In the genomic region with DNA sequence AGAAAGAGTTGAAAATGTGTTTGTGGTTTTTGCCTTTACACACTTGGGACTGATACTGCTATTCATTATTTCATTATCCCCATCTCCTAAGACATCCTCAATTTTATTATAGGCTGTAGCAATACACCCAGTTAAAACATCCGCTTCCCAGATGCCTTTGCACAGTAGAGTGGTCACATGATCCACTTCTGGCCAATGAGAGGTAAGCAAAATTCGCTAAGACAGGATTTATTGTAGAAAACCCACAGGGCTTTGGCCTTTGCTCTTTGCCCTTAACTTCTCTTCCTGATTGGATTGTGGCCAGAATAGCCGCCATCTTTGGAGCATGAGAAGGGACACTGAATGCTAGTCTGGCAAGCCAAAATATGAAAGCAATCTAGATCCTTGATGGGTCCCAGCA, we compare ENCODE assay signal across 1 cellular context.
TF ChIP-seq lines count a peak whose summit lies in the region.

No MANE protein-coding gene starts in this region.

TF ChIP-seq in WTC11, 78 proteins besides CTCF, POLR2A, EP300 and RAD21 (continued from another document):
- TF ChIP-seq, protein P1, sequence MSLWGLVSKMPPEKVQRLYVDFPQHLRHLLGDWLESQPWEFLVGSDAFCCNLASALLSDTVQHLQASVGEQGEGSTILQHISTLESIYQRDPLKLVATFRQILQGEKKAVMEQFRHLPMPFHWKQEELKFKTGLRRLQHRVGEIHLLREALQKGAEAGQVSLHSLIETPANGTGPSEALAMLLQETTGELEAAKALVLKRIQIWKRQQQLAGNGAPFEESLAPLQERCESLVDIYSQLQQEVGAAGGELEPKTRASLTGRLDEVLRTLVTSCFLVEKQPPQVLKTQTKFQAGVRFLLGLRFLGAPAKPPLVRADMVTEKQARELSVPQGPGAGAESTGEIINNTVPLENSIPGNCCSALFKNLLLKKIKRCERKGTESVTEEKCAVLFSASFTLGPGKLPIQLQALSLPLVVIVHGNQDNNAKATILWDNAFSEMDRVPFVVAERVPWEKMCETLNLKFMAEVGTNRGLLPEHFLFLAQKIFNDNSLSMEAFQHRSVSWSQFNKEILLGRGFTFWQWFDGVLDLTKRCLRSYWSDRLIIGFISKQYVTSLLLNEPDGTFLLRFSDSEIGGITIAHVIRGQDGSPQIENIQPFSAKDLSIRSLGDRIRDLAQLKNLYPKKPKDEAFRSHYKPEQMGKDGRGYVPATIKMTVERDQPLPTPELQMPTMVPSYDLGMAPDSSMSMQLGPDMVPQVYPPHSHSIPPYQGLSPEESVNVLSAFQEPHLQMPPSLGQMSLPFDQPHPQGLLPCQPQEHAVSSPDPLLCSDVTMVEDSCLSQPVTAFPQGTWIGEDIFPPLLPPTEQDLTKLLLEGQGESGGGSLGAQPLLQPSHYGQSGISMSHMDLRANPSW (CRISPR knock-in tag; conservative IDR thresholded peaks at IDR 0.05; ENCODE audit: low read depth) = no peak
- TF ChIP-seq AFF4 (CRISPR knock-in tag; IDR thresholded peaks at IDR 0.05; ENCODE audit: borderline replicate concordance) (no peak), IRF2 (CRISPR knock-in tag; IDR thresholded peaks at IDR 0.05; ENCODE audit: borderline replicate concordance, low read depth) (no peak), CREM (CRISPR knock-in tag; IDR thresholded peaks at IDR 0.05) (no peak)
- TF ChIP-seq, protein P2, sequence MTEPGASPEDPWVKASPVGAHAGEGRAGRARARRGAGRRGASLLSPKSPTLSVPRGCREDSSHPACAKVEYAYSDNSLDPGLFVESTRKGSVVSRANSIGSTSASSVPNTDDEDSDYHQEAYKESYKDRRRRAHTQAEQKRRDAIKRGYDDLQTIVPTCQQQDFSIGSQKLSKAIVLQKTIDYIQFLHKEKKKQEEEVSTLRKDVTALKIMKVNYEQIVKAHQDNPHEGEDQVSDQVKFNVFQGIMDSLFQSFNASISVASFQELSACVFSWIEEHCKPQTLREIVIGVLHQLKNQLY (CRISPR knock-in tag; IDR thresholded peaks at IDR 0.05) = no peak
- TF ChIP-seq, protein P3, sequence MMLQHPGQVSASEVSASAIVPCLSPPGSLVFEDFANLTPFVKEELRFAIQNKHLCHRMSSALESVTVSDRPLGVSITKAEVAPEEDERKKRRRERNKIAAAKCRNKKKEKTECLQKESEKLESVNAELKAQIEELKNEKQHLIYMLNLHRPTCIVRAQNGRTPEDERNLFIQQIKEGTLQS (CRISPR knock-in tag; conservative IDR thresholded peaks at IDR 0.05) = no peak
